8 cellular contexts compared by ENCODE assay signal in the genomic region with DNA sequence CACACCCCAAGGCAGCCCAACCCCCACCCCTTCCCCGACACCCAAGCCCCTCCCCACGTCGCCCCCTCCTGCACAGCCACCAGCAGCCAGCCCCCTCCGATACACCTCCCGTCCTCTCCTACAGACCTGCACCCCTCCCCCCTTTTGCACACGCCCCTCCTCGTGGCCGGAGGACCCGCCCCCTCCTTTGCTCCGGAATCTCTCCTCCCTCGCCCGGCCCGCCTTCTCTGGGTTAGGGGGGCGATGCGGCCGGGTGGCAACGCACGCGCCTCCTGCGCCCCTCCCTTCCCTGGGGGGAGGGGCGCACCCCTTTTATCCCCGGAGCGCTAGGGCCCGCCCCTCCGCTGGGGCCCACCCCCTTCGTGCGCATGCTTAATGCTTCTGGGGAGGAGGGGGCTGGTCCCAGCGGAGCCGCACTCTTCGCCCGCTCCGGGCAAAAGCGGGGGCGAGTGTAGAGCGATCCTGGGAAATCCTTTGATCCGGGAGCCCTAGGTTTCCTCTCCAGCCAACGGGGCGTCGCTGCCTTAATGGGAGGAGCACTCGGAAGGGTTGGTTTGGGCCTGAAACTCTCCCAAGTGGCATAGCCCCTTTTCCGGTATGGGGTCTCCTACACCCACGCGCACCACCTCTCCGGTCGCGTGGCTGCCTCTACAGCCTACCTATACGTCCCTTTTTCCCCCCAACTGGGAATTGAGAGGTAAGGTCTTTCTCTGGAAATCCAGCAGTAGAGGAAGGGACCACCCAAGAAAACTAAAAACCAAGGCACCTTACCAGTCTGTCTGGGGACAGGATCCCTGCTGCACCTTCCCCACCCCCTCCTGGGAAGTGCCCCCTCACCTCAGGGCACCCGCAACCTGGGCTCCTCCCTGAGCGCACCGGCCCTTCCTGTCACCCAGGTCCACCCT. TPM values are rescaled to one million over a fixed set of nuclear protein-coding genes. Genes with fewer than 3 reads are reported as not detected.
A peak's percentile ranks its signal among the peaks of the same experiment; 100 is the strongest.
DNase-seq lines count a peak whose midpoint lies in the region; ATAC-seq lines count a peak whose summit lies in the region.

No MANE protein-coding gene starts in this region.

- peak overlapping the region; percentile 54 for H3K4me3 ChIP-seq in naive thymus-derived CD4-positive, alpha-beta T cell (ENCODE audit: low read length)

- peaks cover 10 to 31% (median 28%) of the 10 kb centered on the region in 7 donors for H3K4me1 Mint-ChIP-seq in naive thymus-derived CD4-positive, alpha-beta T cell
- peaks cover 29% of the 10 kb centered on the region for H3K4me1 Mint-ChIP-seq in stimulated activated naive CD8-positive, alpha-beta T cell treated with anti-CD3 and anti-CD28 coated beads, Interleukin-15, Interleukin-2, amounts not matched to agents 100 ng/mL and 50 ng/mL, for 24 hours (ENCODE audit: low read depth)

- peak overlapping the region; percentile 82 for H3K27ac ChIP-seq in naive thymus-derived CD4-positive, alpha-beta T cell (ENCODE audit: low read depth, low read length)

- peak; percentile 56 for ATAC-seq in naive thymus-derived CD4-positive, alpha-beta T cell
- no peak for ATAC-seq in HG03196 (IDR thresholded peaks at IDR 0.05; ENCODE audit: unreplicated experiment)

- no peaks in the 10 kb centered on the region for H3K36me3 ChIP-seq in naive thymus-derived CD4-positive, alpha-beta T cell (ENCODE audit: control insufficient read depth in 2 of 3, insufficient read depth in 3 of 3, low read length in 3 of 3)

- peak overlapping the region; percentile 62 to 87 (median 80) for H3K27ac Mint-ChIP-seq in naive thymus-derived CD4-positive, alpha-beta T cell
- peak overlapping the region; percentile 67 for H3K27ac Mint-ChIP-seq in stimulated activated naive CD8-positive, alpha-beta T cell treated with anti-CD3 and anti-CD28 coated beads, Interleukin-15, Interleukin-2, amounts not matched to agents 100 ng/mL and 50 ng/mL, for 24 hours

- H3K4me3 Mint-ChIP-seq in naive thymus-derived CD4-positive, alpha-beta T cell = peak overlapping the region; percentile 67 to 88 (median 81)
- peak overlapping the region; percentile 82 for H3K4me3 Mint-ChIP-seq in stimulated activated naive CD8-positive, alpha-beta T cell treated with anti-CD3 and anti-CD28 coated beads, Interleukin-15, Interleukin-2, amounts not matched to agents 100 ng/mL and 50 ng/mL, for 24 hours

- peak; percentile 44 for DNase-seq in GF-D8 (lab: John Stamatoyannopoulos, UW)
- peak; percentile 89 for DNase-seq in LHCN-M2 (ENCODE audit: low read depth)
- DNase-seq in RPMI7951 (ENCODE audit: low read depth) = peak; percentile 92
- DNase-seq in activated effector memory CD4-positive, alpha-beta T cell treated with anti-CD3 and anti-CD28 coated beads, Interleukin-2, amount 50 U/mL, for 16 hours = peak; percentile 87
- peak; percentile 81 for DNase-seq in fibroblast of peridontal ligament (ENCODE audit: extremely low read depth)
- DNase-seq in naive thymus-derived CD4-positive, alpha-beta T cell = peak; percentile 66 to 87 (median 83)

- CTCF ChIA-PET in naive thymus-derived CD4-positive, alpha-beta T cell (lab: Charles Lee) = no interaction called here

- POLR2A ChIA-PET in naive thymus-derived CD4-positive, alpha-beta T cell (lab: Charles Lee) = interaction anchor here (1.1 to 6.3 kb wide), 2 partner anchors 29 to 61 kb away, joined by 4 to 74 read pairs; a partner anchor contains a TSS

- peaks cover 0 to 6% (median 0%) of the 10 kb centered on the region in 5 donors for H3K27me3 Mint-ChIP-seq in naive thymus-derived CD4-positive, alpha-beta T cell
- no peaks in the 10 kb centered on the region for H3K27me3 Mint-ChIP-seq in stimulated activated naive CD8-positive, alpha-beta T cell treated with anti-CD3 and anti-CD28 coated beads, Interleukin-15, Interleukin-2, amounts not matched to agents 100 ng/mL and 50 ng/mL, for 24 hours

- H3K9me3 ChIP-seq in naive thymus-derived CD4-positive, alpha-beta T cell (ENCODE audit: control insufficient read depth in 2 of 3, low read length in 3 of 3) = no peaks in the 10 kb centered on the region

- no peaks in the 10 kb centered on the region for H3K36me3 Mint-ChIP-seq in naive thymus-derived CD4-positive, alpha-beta T cell
- no peaks in the 10 kb centered on the region for H3K36me3 Mint-ChIP-seq in stimulated activated naive CD8-positive, alpha-beta T cell treated with anti-CD3 and anti-CD28 coated beads, Interleukin-15, Interleukin-2, amounts not matched to agents 100 ng/mL and 50 ng/mL, for 24 hours (ENCODE audit: low read depth)

- H3K27me3 ChIP-seq in naive thymus-derived CD4-positive, alpha-beta T cell (ENCODE audit: control insufficient read depth in 2 of 2, insufficient read depth in 2 of 2, low read length in 2 of 2) = no peaks in the 10 kb centered on the region

- H3K9me3 Mint-ChIP-seq in naive thymus-derived CD4-positive, alpha-beta T cell = peaks cover 0 to 2% (median 0%) of the 10 kb centered on the region in 11 donors
- no peaks in the 10 kb centered on the region for H3K9me3 Mint-ChIP-seq in stimulated activated naive CD8-positive, alpha-beta T cell treated with anti-CD3 and anti-CD28 coated beads, Interleukin-15, Interleukin-2, amounts not matched to agents 100 ng/mL and 50 ng/mL, for 24 hours

- peaks cover 7 to 9% of the 10 kb centered on the region in 2 donors for H3K4me1 ChIP-seq in naive thymus-derived CD4-positive, alpha-beta T cell (ENCODE audit: control insufficient read depth in 2 of 2, insufficient read depth in 2 of 2, low read length in 2 of 2)

- intact Hi-C loops in naive thymus-derived CD4-positive, alpha-beta T cell (cut with micrococcal nuclease) = loop anchor here (1.0 to 10.0 kb wide), 5 partner anchors 20 to 1778 kb away; a partner anchor contains a TSS

RNA-seq across cellular contexts. Expression of a gene that starts 1.9 kb away (rescaled TPM):
- total RNA-seq in LHCN-M2 (2014; rRNA removed) = 8.2 and 9.9 TPM in 2 replicates
- 11.5 TPM for polyA plus RNA-seq in LHCN-M2 (2012)
- 3.1 and 6.1 TPM in 2 replicates for total RNA-seq in RPMI7951 (2014; rRNA removed; shearing (Covaris generic))
- total RNA-seq in naive thymus-derived CD4-positive, alpha-beta T cell = 10 to 100 TPM in 3 of 5 experiments, 1 to 10 TPM in 2; 4.6 to 15.1 (median 12.3) TPM
- polyA plus RNA-seq in naive thymus-derived CD4-positive, alpha-beta T cell = 1 to 10 TPM in 1 of 2 donors, under 1 TPM in 1; 0.89 to 1.3 TPM

RNA-seq across cellular contexts. Expression of a gene that starts 19.6 kb away (rescaled TPM):
- total RNA-seq in LHCN-M2 (2014; rRNA removed) = 59.2 and 65.6 TPM in 2 replicates
- polyA plus RNA-seq in LHCN-M2 (2012) = 74.7 TPM
- total RNA-seq in RPMI7951 (2014; rRNA removed; shearing (Covaris generic)) = 92.3 and 111 TPM in 2 replicates
- 1 to 10 TPM in 3 of 5 experiments, under 1 TPM in 2; 0.24 to 2.1 (median 1.3) TPM for total RNA-seq in naive thymus-derived CD4-positive, alpha-beta T cell
- polyA plus RNA-seq in naive thymus-derived CD4-positive, alpha-beta T cell = 1 to 10 TPM; 1.3 to 1.8 TPM

RNA-seq across cellular contexts. Expression of a gene that starts 29.9 kb away (rescaled TPM):
- total RNA-seq in LHCN-M2 (2014; rRNA removed) = 14.0 and 15.9 TPM in 2 replicates
- 9.3 TPM for polyA plus RNA-seq in LHCN-M2 (2012)
- total RNA-seq in RPMI7951 (2014; rRNA removed; shearing (Covaris generic)) = 16.2 and 19.2 TPM in 2 replicates
- 10 to 100 TPM; 14.6 to 31.9 (median 27.1) TPM for total RNA-seq in naive thymus-derived CD4-positive, alpha-beta T cell
- polyA plus RNA-seq in naive thymus-derived CD4-positive, alpha-beta T cell = 10 to 100 TPM in 1 of 2 donors, 1 to 10 TPM in 1; 5.6 to 15.3 TPM

RNA-seq across cellular contexts. Expression of a gene that starts 36.7 kb away (rescaled TPM):
- 2.5 and 2.8 TPM in 2 replicates for total RNA-seq in LHCN-M2 (2014; rRNA removed)
- 4.8 TPM for polyA plus RNA-seq in LHCN-M2 (2012)
- 1.4 and 2.4 TPM in 2 replicates for total RNA-seq in RPMI7951 (2014; rRNA removed; shearing (Covaris generic))
- total RNA-seq in naive thymus-derived CD4-positive, alpha-beta T cell = 1 to 10 TPM; 3.4 to 5.7 (median 4.8) TPM
- polyA plus RNA-seq in naive thymus-derived CD4-positive, alpha-beta T cell = 1 to 10 TPM in 1 of 2 donors, under 1 TPM in 1; 0.86 to 1.1 TPM

RNA-seq across cellular contexts. Expression of a gene that starts 53.3 kb away (rescaled TPM):
- total RNA-seq in LHCN-M2 (2014; rRNA removed) = 1.3 and 1.6 TPM in 2 replicates
- 2.0 TPM for polyA plus RNA-seq in LHCN-M2 (2012)
- total RNA-seq in RPMI7951 (2014; rRNA removed; shearing (Covaris generic)) = 50.5 and 57.3 TPM in 2 replicates
- 10 to 100 TPM in 1 of 5 experiments, 1 to 10 TPM in 4; 2.4 to 27.7 (median 9.4) TPM for total RNA-seq in naive thymus-derived CD4-positive, alpha-beta T cell
- polyA plus RNA-seq in naive thymus-derived CD4-positive, alpha-beta T cell = 10 to 100 TPM; 12.6 to 16.0 TPM

Comparison
In these comparisons a context has a peak if more than half of its experiments do, and no peak if none do; other contexts are left out.
1. RNA of a gene that starts 19.6 kb away (total RNA-seq): 92.3 to 111 TPM in RPMI7951 and 59.2 to 65.6 TPM in LHCN-M2; 0.24 to 2.1 TPM in naive thymus-derived CD4-positive, alpha-beta T cell; every median in the first group is over 10 times any median in the second.
2. Peak in every context shown above with its lines, with median percentiles within 50 percentile points of each other: DNase-seq.